Comparison of ENCODE assay signal across 8 cellular contexts in the genomic region with DNA sequence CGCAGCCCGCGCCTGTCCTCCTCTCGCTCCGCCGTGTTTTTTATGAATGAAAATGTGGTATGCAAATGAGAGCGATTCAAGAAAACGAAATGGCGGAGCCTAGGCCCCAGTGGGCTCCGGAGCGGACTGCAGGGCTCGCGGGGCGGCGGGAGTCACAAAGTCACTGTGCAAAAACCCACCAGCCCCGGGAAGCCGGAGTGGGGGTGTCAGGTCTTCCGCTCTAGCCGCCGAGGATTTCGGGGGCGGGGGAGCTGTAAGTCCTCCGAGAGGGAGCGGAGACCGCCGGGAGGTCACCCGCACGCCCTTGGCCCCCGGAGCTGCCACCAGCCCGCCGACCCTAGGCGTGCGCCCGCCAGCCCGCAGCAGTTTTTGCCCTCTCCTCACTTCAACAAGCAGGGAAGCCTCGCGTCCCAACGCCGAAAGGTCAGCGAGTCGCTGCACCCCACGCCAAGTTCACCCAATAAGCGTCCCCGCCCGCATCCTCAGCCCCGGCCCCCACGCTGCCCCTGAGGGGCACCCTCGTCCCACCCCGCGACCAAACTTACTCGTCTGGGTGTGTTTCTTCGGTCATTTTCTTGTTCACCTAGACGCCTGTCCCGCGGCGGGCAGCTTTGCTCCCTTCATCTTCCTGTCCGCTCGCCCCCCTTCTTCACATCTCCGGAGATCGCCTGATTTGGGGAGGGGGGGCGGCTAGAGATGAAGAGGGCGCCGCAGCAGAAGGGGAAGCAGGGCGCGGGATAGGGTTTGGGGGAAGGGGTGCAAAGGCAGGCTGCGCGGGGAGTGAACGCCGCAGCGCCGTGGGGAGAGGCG. TPM values are rescaled to one million over a fixed set of nuclear protein-coding genes. Genes with fewer than 3 reads are reported as not detected.
DNase-seq lines count a peak whose midpoint lies in the region; ATAC-seq, FAIRE-seq and TF ChIP-seq lines count a peak whose summit lies in the region.

No MANE protein-coding gene starts in this region.

- WGBS in pancreas, 2 donors = 0 to 1% methylated on average over 60 to 72 of the region's 72 CpGs

- peaks cover 8 to 15% (median 13%) of the 10 kb centered on the region in 3 donors for H3K4me1 ChIP-seq in pancreas

- H3K27me3 ChIP-seq in pancreas = no peaks in the 10 kb centered on the region

- ATAC-seq in GM19372 (IDR thresholded peaks at IDR 0.05; ENCODE audit: low read depth, unreplicated experiment) (peak; percentile 28), HG03521 (IDR thresholded peaks at IDR 0.05; ENCODE audit: unreplicated experiment) (peak; percentile 30), pancreas (peak; percentile 2 to 15 (median 4)), HG03378 (IDR thresholded peaks at IDR 0.05; ENCODE audit: unreplicated experiment) (no peak)
- peak; percentile 43 to 51 for ATAC-seq in activated naive CD4-positive, alpha-beta T cell treated with anti-CD3 and anti-CD28 coated beads, Interleukin-2, amount 50 U/mL, for 72 hours

- no peaks in the 10 kb centered on the region for H3K36me3 Mint-ChIP-seq in activated naive CD4-positive, alpha-beta T cell treated with anti-CD3 and anti-CD28 coated beads, Interleukin-2, amount 50 U/mL, for 72 hours

- peak overlapping the region; percentile 77 to 79 for H3K27ac Mint-ChIP-seq in activated naive CD4-positive, alpha-beta T cell treated with anti-CD3 and anti-CD28 coated beads, Interleukin-2, amount 50 U/mL, for 72 hours

- no peaks in the 10 kb centered on the region for H3K9me3 Mint-ChIP-seq in activated naive CD4-positive, alpha-beta T cell treated with anti-CD3 and anti-CD28 coated beads, Interleukin-2, amount 50 U/mL, for 72 hours

- no peak for TF ChIP-seq CTCF in pancreas (IDR thresholded peaks at IDR 0.05)

- no peak for FAIRE-seq in pancreas (lab: Jason Lieb, UNC)

- no peaks in the 10 kb centered on the region for H3K36me3 ChIP-seq in pancreas

- H3K4me3 ChIP-seq in pancreas = peak overlapping the region; percentile 73 to 93 (median 89)

- H3K9me3 ChIP-seq in pancreas = no peaks in the 10 kb centered on the region

- DNase-seq in CD1c-positive myeloid dendritic cell (ENCODE audit: extremely low spot score) = peak; percentile 60
- DNase-seq in RKO (ENCODE audit: low spot score) = peak; percentile 44
- DNase-seq in activated naive CD4-positive, alpha-beta T cell treated with anti-CD3 and anti-CD28 coated beads, Interleukin-2, amount 50 U/mL, for 72 hours (ENCODE audit: low spot score in 2 of 2) = peak in 1 of 2 donors; percentile 50
- peak in 40 of 42 donors; percentile 11 to 76 (median 43) for DNase-seq in head of caudate nucleus
- peak; percentile 42 to 83 (median 62) for DNase-seq in pancreas

- H3K27ac ChIP-seq in pancreas = peak overlapping the region; percentile 90 to 95 (median 92)

- intact Hi-C loops in head of caudate nucleus (cut with DNase I) (loop anchor here (10.0 kb wide), 4 partner anchors 127 to 297 kb away; partner anchors contain the start of gene RAB1A), pancreas (cut with DNase I) (loop anchor here in 1 of 3 donors (10.0 kb wide), 2 partner anchors 47 to 123 kb away; no protein-coding TSS in a partner anchor)

RNA-seq across cellular contexts. Expression of gene SPRED2, which starts 0.8 kb away (rescaled TPM):
- total RNA-seq in activated naive CD4-positive, alpha-beta T cell treated with anti-CD3 and anti-CD28 coated beads, Interleukin-2, amount 50 U/mL, for 72 hours = 1 to 10 TPM; 3.5 to 8.3 TPM
- total RNA-seq in pancreas = 10 to 100 TPM; 13.8 to 20.0 (median 16.3) TPM
- 10 to 100 TPM in 1 of 2 donors, 1 to 10 TPM in 1; 6.2 to 12.2 TPM for polyA plus RNA-seq in pancreas
